ENCODE assay signal across 8 cellular contexts in the genomic region with DNA sequence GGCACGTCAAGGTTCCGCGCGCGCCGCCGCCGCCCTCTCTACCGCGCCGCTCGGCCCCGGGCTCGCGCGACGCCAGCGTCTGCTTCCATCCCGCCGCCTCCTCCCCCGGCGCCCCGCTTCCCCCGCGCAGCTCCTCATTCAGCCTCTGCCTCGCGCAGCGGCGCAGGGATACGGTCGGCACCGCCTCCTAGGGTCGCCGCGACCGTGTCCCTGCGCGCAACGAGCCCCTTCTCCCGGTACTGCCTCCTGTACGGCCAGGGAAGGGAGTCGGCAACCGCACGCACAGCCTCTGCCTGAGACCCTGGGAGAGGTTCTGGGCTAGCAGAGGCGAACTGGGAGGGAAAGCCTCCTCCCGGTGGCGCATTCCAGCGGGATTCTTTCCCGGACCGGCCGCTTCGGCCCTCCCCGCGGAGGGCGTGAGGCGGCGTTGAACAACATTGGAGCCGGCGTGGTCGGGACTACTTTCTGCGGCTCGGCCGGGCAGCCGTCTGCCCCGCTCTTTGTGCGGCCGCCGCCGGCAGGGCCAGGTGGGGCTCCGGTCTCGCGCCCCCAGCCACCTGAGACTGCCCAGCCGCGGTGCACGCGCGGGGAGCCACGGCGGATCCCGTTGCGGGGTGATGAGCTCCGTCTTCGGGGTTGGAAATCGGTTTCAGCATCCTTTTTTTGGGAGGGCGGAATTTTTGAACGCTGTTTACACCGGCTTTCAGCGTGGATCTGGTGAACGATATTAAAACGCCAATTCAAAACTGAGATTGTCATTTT. TPM values are rescaled to one million over a fixed set of nuclear protein-coding genes. Genes with fewer than 3 reads are reported as not detected.
DNase-seq lines count a peak whose midpoint lies in the region; ATAC-seq and TF ChIP-seq lines count a peak whose summit lies in the region.

A gene (minus strand): TSS at position 172 of the 762 bp plus-strand sequence. CDS start 309 bp downstream, outside the sequence.

- H3K36me3 ChIP-seq in left ventricle myocardium inferior, result no peaks in the 10 kb centered on the region

- peak within 1 kb of the TSS; percentile 89 for H3K4me3 ChIP-seq in left ventricle myocardium inferior

- H3K4me1 Mint-ChIP-seq in type B pancreatic cell (ENCODE audit: unreplicated experiment), result peaks cover 16% of the 10 kb centered on the region

- DNase-seq in GM10266 (ENCODE audit: extremely low spot score) (peak; percentile 87), NCI-H128 (lab: John Stamatoyannopoulos, UW; ENCODE audit: unreplicated experiment) (peak; percentile 93), T-helper 1 cell (peak; percentile 23 to 76 (median 55)), amniotic stem cell (lab: John Stamatoyannopoulos, UW) (peak; percentile 92), left ventricle myocardium inferior (peak; percentile 92), posterior vena cava (ENCODE audit: low spot score) (peak; percentile 96), type B pancreatic cell (ENCODE audit: extremely low spot score, unreplicated experiment) (peak; percentile 92)

- no peaks in the 10 kb centered on the region for H3K27me3 Mint-ChIP-seq in type B pancreatic cell

- peaks cover 12% of the 10 kb centered on the region for H3K36me3 Mint-ChIP-seq in type B pancreatic cell

- H3K27ac ChIP-seq in left ventricle myocardium inferior (replicated peaks), result peak within 1 kb of the TSS; percentile 100

- H3K9me3 ChIP-seq in left ventricle myocardium inferior (replicated peaks), result no peaks in the 10 kb centered on the region

- H3K27ac Mint-ChIP-seq in type B pancreatic cell, result peak within 1 kb of the TSS; percentile 99

- peak; percentile 91 for ATAC-seq in HG02678 (IDR thresholded peaks at IDR 0.05; ENCODE audit: unreplicated experiment)

- H3K4me3 Mint-ChIP-seq in type B pancreatic cell, result peak within 1 kb of the TSS; percentile 92

- no peaks in the 10 kb centered on the region for H3K9me3 Mint-ChIP-seq in type B pancreatic cell

- TF ChIP-seq CTCF in GM10266 (IDR thresholded peaks at IDR 0.05; ENCODE audit: control insufficient read depth, insufficient read depth, low read depth, missing control alignments), result peak; percentile 4
- peak; percentile 3 for TF ChIP-seq CTCF in left ventricle myocardium inferior (IDR thresholded peaks at IDR 0.05; ENCODE audit: borderline replicate concordance)
- no peak for TF ChIP-seq CTCF in type B pancreatic cell (conservative IDR thresholded peaks at IDR 0.05)

- peaks cover 41% of the 10 kb centered on the region for H3K4me1 ChIP-seq in left ventricle myocardium inferior

- intact Hi-C loops in left ventricle myocardium inferior (cut with micrococcal nuclease) (no loop called here), posterior vena cava (cut with DNase I) (no loop called here)

- no peaks in the 10 kb centered on the region for H3K27me3 ChIP-seq in left ventricle myocardium inferior (ENCODE audit: low read depth)

RNA-seq across cellular contexts. Expression of the gene that starts here (rescaled TPM):
- total RNA-seq in left ventricle myocardium inferior (18.7 TPM), posterior vena cava (10 to 100 TPM; 27.7 to 29.3 TPM), type B pancreatic cell (ENCODE audit: low replicate concordance) (57.7 and 64.0 TPM in 2 replicates)

Comparison
In these comparisons a context has a peak if more than half of its experiments do, and no peak if none do; other contexts are left out.
1. Peak in every context shown above with its lines: DNase-seq, ATAC-seq, H3K4me3 ChIP-seq and H3K27ac ChIP-seq.